In the genomic region with DNA sequence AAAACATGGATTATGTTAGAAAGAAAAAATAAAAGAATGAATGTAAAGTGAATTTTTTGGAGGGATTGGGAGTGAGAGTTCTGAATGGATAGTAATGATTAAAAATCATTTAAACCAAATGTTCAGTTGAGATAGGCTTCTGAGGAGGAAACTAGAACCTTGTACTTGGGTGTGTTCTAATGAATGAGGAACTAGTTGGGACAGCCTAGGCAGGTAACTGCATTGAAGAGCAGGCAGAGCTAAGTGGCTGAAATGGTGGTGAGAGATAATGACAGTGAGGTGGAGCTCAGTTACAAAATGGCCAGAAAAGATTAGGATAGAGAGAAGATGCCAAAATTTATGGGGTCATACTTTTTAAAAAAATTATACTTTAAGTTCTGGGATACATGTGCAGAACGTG, we compare ENCODE assay signal across 40 cellular contexts.
"Had no signal": no experiment of that assay in that cellular context is flagged by ENCODE, and none has a peak within 500 bp of the region (broad histone marks: within the 10 kb centered on the region; RNA-seq: fewer than 3 reads in every experiment).

No MANE protein-coding gene starts in this region.

- H3K4me1 Mint-ChIP-seq: activated naive CD4-positive, alpha-beta T cell treated with anti-CD3 and anti-CD28 coated beads, Interleukin-2, amount 10 ng/mL, durations not matched to agents 7 days and 5 days; activated naive CD4-positive, alpha-beta T cell treated with anti-CD3 and anti-CD28 coated beads, Interleukin-2, amount 50 U/mL, for 24 hours; activated naive CD8-positive, alpha-beta T cell treated with anti-CD3 and anti-CD28 coated beads, Interleukin-2, amount 10 ng/mL, durations not matched to agents 7 days and 5 days; activated naive CD8-positive, alpha-beta T cell treated with anti-CD3 and anti-CD28 coated beads, Interleukin-2, amount 50 U/mL, for 24 hours; activated T-helper 17 cell treated with anti-CD3 and anti-CD28 coated beads, Interleukin-2, amount 50 U/mL, for 72 hours; central memory CD8-positive, alpha-beta T cell had no signal

- H3K27me3 ChIP-seq: adrenal gland, ascending aorta, body of pancreas, brain microvascular endothelial cell, breast epithelium, cardiac muscle cell had no signal

- H3K27ac Mint-ChIP-seq: activated naive CD4-positive, alpha-beta T cell treated with anti-CD3 and anti-CD28 coated beads for 36 hours; activated naive CD4-positive, alpha-beta T cell treated with anti-CD3 and anti-CD28 coated beads, Interleukin-2, amount 10 ng/mL, durations not matched to agents 7 days and 5 days; activated naive CD4-positive, alpha-beta T cell treated with anti-CD3 and anti-CD28 coated beads, Interleukin-2, amount 50 U/mL, for 24 hours; activated naive CD4-positive, alpha-beta T cell treated with anti-CD3 and anti-CD28 coated beads, Interleukin-2, amount 50 U/mL, for 72 hours; activated naive CD8-positive, alpha-beta T cell; activated naive CD8-positive, alpha-beta T cell treated with anti-CD3 and anti-CD28 coated beads, Interleukin-2, amount 10 ng/mL, durations not matched to agents 7 days and 5 days; activated naive CD8-positive, alpha-beta T cell treated with anti-CD3 and anti-CD28 coated beads, Interleukin-2, amount 50 U/mL, for 24 hours; activated T-cell treated with anti-CD3 and anti-CD28 coated beads, Interleukin-2, amount 50 U/mL, for 24 hours; activated T-cell treated with anti-CD3 and anti-CD28 coated beads, Interleukin-2, amount 50 U/mL, for 72 hours; activated T-helper 1 cell treated with anti-CD3 and anti-CD28 coated beads, Interleukin-12 subunit alpha, Interleukin-12 subunit beta, Interleukin-2, Interleukin-4 antibody, amounts not matched to agents 30 ng/mL and 10 ng/mL and 1 ng/mL, durations not matched to agents 14 hours and 24 hours and 36 hours; activated T-helper 17 cell treated with anti-CD3 and anti-CD28 coated beads, Interleukin-2, amount 50 U/mL, for 72 hours; activated T-helper 2 cell treated with anti-CD3 and anti-CD28 coated beads, Interferon-gamma antibody, Interleukin-2, Interleukin-4, amounts not matched to agents 10 μg/mL and 5 μg/mL and 100 μg/mL, durations not matched to agents 14 hours and 24 hours and 36 hours; brain had no signal

- H3K9me3 Mint-ChIP-seq: activated naive CD4-positive, alpha-beta T cell treated with anti-CD3 and anti-CD28 coated beads for 36 hours; activated naive CD4-positive, alpha-beta T cell treated with anti-CD3 and anti-CD28 coated beads, Interleukin-2, amount 10 ng/mL, durations not matched to agents 7 days and 5 days; activated naive CD4-positive, alpha-beta T cell treated with anti-CD3 and anti-CD28 coated beads, Interleukin-2, amount 50 U/mL, for 24 hours; activated naive CD8-positive, alpha-beta T cell treated with anti-CD3 and anti-CD28 coated beads, Interleukin-2, amount 10 ng/mL, durations not matched to agents 7 days and 5 days; activated T-cell treated with anti-CD3 and anti-CD28 coated beads, Interleukin-2, amount 50 U/mL, for 4 hours; activated T-helper 17 cell treated with anti-CD3 and anti-CD28 coated beads, Interleukin-2, amount 50 U/mL, for 72 hours; activated T-helper 2 cell treated with anti-CD3 and anti-CD28 coated beads, Interferon-gamma antibody, Interleukin-2, Interleukin-4, amounts not matched to agents 10 μg/mL and 5 μg/mL and 100 μg/mL, durations not matched to agents 14 hours and 24 hours and 36 hours; central memory CD8-positive, alpha-beta T cell had no signal

- H3K27me3 Mint-ChIP-seq: activated naive CD4-positive, alpha-beta T cell treated with anti-CD3 and anti-CD28 coated beads, Interleukin-2, amount 10 ng/mL, durations not matched to agents 7 days and 5 days; activated naive CD8-positive, alpha-beta T cell had no signal

- H3K9me3 ChIP-seq: adrenal gland, ascending aorta, body of pancreas, breast epithelium had no signal

- ATAC-seq: activated naive CD4-positive, alpha-beta T cell treated with anti-CD3 and anti-CD28 coated beads, Interleukin-2, amount 50 U/mL, for 72 hours; activated naive CD8-positive, alpha-beta T cell treated with anti-CD3 and anti-CD28 coated beads, Interleukin-2, amount 50 U/mL, for 24 hours; activated T-cell treated with anti-CD3 and anti-CD28 coated beads, Interleukin-2, amount 50 U/mL, for 4 hours; activated T-cell treated with anti-CD3 and anti-CD28 coated beads, Interleukin-2, amount 50 U/mL, for 72 hours; activated T-helper 17 cell treated with anti-CD3 and anti-CD28 coated beads, Interleukin-2, amount 50 U/mL, for 72 hours; body of pancreas had no signal

- H3K4me3 Mint-ChIP-seq: activated naive CD4-positive, alpha-beta T cell treated with anti-CD3 and anti-CD28 coated beads for 36 hours; activated naive CD4-positive, alpha-beta T cell treated with anti-CD3 and anti-CD28 coated beads, Interleukin-2, amount 10 ng/mL, durations not matched to agents 7 days and 5 days; activated naive CD4-positive, alpha-beta T cell treated with anti-CD3 and anti-CD28 coated beads, Interleukin-2, amount 50 U/mL, for 24 hours; activated naive CD8-positive, alpha-beta T cell; activated naive CD8-positive, alpha-beta T cell treated with anti-CD3 and anti-CD28 coated beads, Interleukin-2, amount 10 ng/mL, durations not matched to agents 7 days and 5 days; activated naive CD8-positive, alpha-beta T cell treated with anti-CD3 and anti-CD28 coated beads, Interleukin-2, amount 50 U/mL, for 24 hours; activated T-cell treated with anti-CD3 and anti-CD28 coated beads, Interleukin-2, amount 50 U/mL, for 24 hours; activated T-cell treated with anti-CD3 and anti-CD28 coated beads, Interleukin-2, amount 50 U/mL, for 4 hours; activated T-cell treated with anti-CD3 and anti-CD28 coated beads, Interleukin-2, amount 50 U/mL, for 72 hours; activated T-helper 1 cell treated with anti-CD3 and anti-CD28 coated beads, Interleukin-12 subunit alpha, Interleukin-12 subunit beta, Interleukin-2, Interleukin-4 antibody, amounts not matched to agents 30 ng/mL and 10 ng/mL and 1 ng/mL, durations not matched to agents 14 hours and 24 hours and 36 hours; activated T-helper 17 cell treated with anti-CD3 and anti-CD28 coated beads, Interleukin-2, amount 50 U/mL, for 72 hours; brain; central memory CD8-positive, alpha-beta T cell had no signal

- H3K4me3 ChIP-seq: adrenal gland, ascending aorta, body of pancreas, breast epithelium, cardiac muscle cell had no signal

- H3K4me1 ChIP-seq: adrenal gland, ascending aorta, breast epithelium had no signal

- H3K36me3 ChIP-seq: adrenal gland, ascending aorta, brain microvascular endothelial cell, breast epithelium, cardiac muscle cell had no signal

- FAIRE-seq: astrocyte, bronchial epithelial cell had no signal

- H3K27ac ChIP-seq: adrenal gland, ascending aorta, body of pancreas, brain microvascular endothelial cell, breast epithelium, cardiac muscle cell had no signal

- DNase-seq: activated effector memory CD4-positive, alpha-beta T cell treated with anti-CD3 and anti-CD28 coated beads, Interleukin-2, amount 50 U/mL, for 16 hours; activated effector memory CD4-positive, alpha-beta T cell treated with Interleukin-2 at 50 U/mL for 16 hours; activated gamma-delta T cell; activated gamma-delta T cell treated with Interleukin-2 at 50 U/mL for 16 hours; activated naive CD4-positive, alpha-beta T cell; activated naive CD4-positive, alpha-beta T cell treated with anti-CD3 and anti-CD28 coated beads for 36 hours; activated naive CD4-positive, alpha-beta T cell treated with anti-CD3 and anti-CD28 coated beads, Interleukin-2, amount 10 ng/mL, durations not matched to agents 7 days and 5 days; activated naive CD4-positive, alpha-beta T cell treated with anti-CD3 and anti-CD28 coated beads, Interleukin-2, amount 50 U/mL, for 16 hours; activated naive CD4-positive, alpha-beta T cell treated with Interleukin-2 at 50 U/mL for 16 hours; activated naive CD8-positive, alpha-beta T cell treated with anti-CD3 and anti-CD28 coated beads, Interleukin-2, amount 10 ng/mL, durations not matched to agents 7 days and 5 days; activated naive CD8-positive, alpha-beta T cell treated with anti-CD3 and anti-CD28 coated beads, Interleukin-2, amount 50 U/mL, for 24 hours; activated T-cell treated with anti-CD3 and anti-CD28 coated beads for 4 hours; activated T-cell treated with anti-CD3 and anti-CD28 coated beads, Interleukin-2, amount 50 U/mL, for 1 hour; activated T-cell treated with anti-CD3 and anti-CD28 coated beads, Interleukin-2, amount 50 U/mL, for 24 hours; activated T-cell treated with anti-CD3 and anti-CD28 coated beads, Interleukin-2, amount 50 U/mL, for 4 hours; activated T-cell treated with anti-CD3 and anti-CD28 coated beads, Interleukin-2, amount 50 U/mL, for 48 hours; activated T-cell treated with anti-CD3 and anti-CD28 coated beads, Interleukin-2, amount 50 U/mL, for 72 hours; adrenal gland; amniotic stem cell; amygdala; anterior cingulate cortex; aorta; body of pancreas; brain microvascular endothelial cell; caudate nucleus; central memory CD4-positive, alpha-beta T cell; cerebellar nuclear complex had no signal

- H3K36me3 Mint-ChIP-seq: activated naive CD4-positive, alpha-beta T cell treated with anti-CD3 and anti-CD28 coated beads, Interleukin-2, amount 10 ng/mL, durations not matched to agents 7 days and 5 days; activated naive CD4-positive, alpha-beta T cell treated with anti-CD3 and anti-CD28 coated beads, Interleukin-2, amount 50 U/mL, for 24 hours; activated naive CD4-positive, alpha-beta T cell treated with anti-CD3 and anti-CD28 coated beads, Interleukin-2, amount 50 U/mL, for 72 hours; activated naive CD8-positive, alpha-beta T cell; activated naive CD8-positive, alpha-beta T cell treated with anti-CD3 and anti-CD28 coated beads, Interleukin-2, amount 10 ng/mL, durations not matched to agents 7 days and 5 days; brain had no signal
